ENCODE assay signal across 9 cellular contexts in genomic region chr2:121647396-121647795, GRCh38. TPM values are rescaled to one million over a fixed set of nuclear protein-coding genes. Genes with fewer than 3 reads are reported as not detected.
DNase-seq lines count a peak whose midpoint lies in the region; ATAC-seq and TF ChIP-seq lines count a peak whose summit lies in the region.
"Had no signal": no experiment of that assay in that cellular context is flagged by ENCODE, and none has a peak within 500 bp of the region (broad histone marks: within the 10 kb centered on the region; RNA-seq: fewer than 3 reads in every experiment).

No MANE protein-coding gene starts in this region.

- no peaks in the 10 kb centered on the region for H3K9me3 ChIP-seq in CD4-positive, alpha-beta T cell (ENCODE audit: control insufficient read depth, low read length)
- no peaks in the 10 kb centered on the region for H3K9me3 ChIP-seq in Karpas-422 (ENCODE audit: low read length)

- CTCF ChIA-PET in CD4-positive, alpha-beta T cell (lab: Charles Lee): no interaction called here

- peak overlapping the region; percentile 94 for H3K4me3 ChIP-seq in Karpas-422 (ENCODE audit: low read length)

- no peak for DNase-seq in CD4-positive, alpha-beta T cell
- DNase-seq in Karpas-422 (no peak), neural crest cell (ENCODE audit: low read depth, low spot score) (no peak), NCI-H1694 treated with DMSO at 0.1 percent for 48 hours (lab: John Stamatoyannopoulos, UW) (no peak), NCI-H1930 (lab: John Stamatoyannopoulos, UW) (no peak), NCI-H524 (lab: John Stamatoyannopoulos, UW) (no peak)
- no peak for DNase-seq in stimulated activated naive CD4-positive, alpha-beta T cell treated with Interleukin-2 at 50 U/mL for 16 hours (lab: John Stamatoyannopoulos, UW)
- DNase-seq: caudate nucleus had no signal

- peak overlapping the region; percentile 99 for H3K27ac Mint-ChIP-seq in CD4-positive, alpha-beta T cell
- H3K27ac Mint-ChIP-seq in dendritic cell treated with granulocyte-macrophage colony-stimulating factor and Interleukin-4, amounts not matched to agents 40 ng/mL and 50 ng/mL, for 4 days: no peak overlapping the region
- H3K27ac Mint-ChIP-seq in neural crest cell (ENCODE audit: unreplicated experiment): no peak overlapping the region

- H2AFZ ChIP-seq in Karpas-422 (ENCODE audit: low read length): no peak overlapping the region

- H3K79me2 ChIP-seq in Karpas-422 (ENCODE audit: low read length): peaks cover 67% of the 10 kb centered on the region

- H3K4me1 ChIP-seq in Karpas-422 (ENCODE audit: low read length): peaks cover 44% of the 10 kb centered on the region

- H3K27me3 ChIP-seq in CD4-positive, alpha-beta T cell (ENCODE audit: control insufficient read depth, insufficient read depth, low read length): no peaks in the 10 kb centered on the region
- no peaks in the 10 kb centered on the region for H3K27me3 ChIP-seq in Karpas-422 (ENCODE audit: low read length)

- POLR2A ChIA-PET in CD4-positive, alpha-beta T cell (lab: Charles Lee): interaction anchor here (1.2 to 4.4 kb wide), 4 partner anchors 52 to 117 kb away, joined by 4 to 154 read pairs (median 58); partner anchors contain the start of genes NIFK and RNU4ATAC

- H3K36me3 ChIP-seq in Karpas-422 (ENCODE audit: insufficient read depth, low read length): peaks cover 11% of the 10 kb centered on the region; the same call in 1 of the 2 replicates

- no peak for TF ChIP-seq CTCF in CD4-positive, alpha-beta T cell (IDR thresholded peaks at IDR 0.05)
- TF ChIP-seq CTCF in neural crest cell (conservative IDR thresholded peaks at IDR 0.05): no peak

- intact Hi-C loops in CD4-positive, alpha-beta T cell (cut with DNase I, micrococcal nuclease): loop anchor here (5.0 kb wide), 2 partner anchors 45 to 50 kb away; no protein-coding TSS in a partner anchor
- intact Hi-C loops in dendritic cell treated with granulocyte-macrophage colony-stimulating factor and Interleukin-4, amounts not matched to agents 40 ng/mL and 50 ng/mL, for 4 days (cut with micrococcal nuclease): loop anchor here (5.0 kb wide), 1 partner anchor 35 kb away; no protein-coding TSS in a partner anchor

- no peak for ATAC-seq in CD4-positive, alpha-beta T cell (ENCODE audit: poor library complexity)

- peaks cover 73% of the 10 kb centered on the region for H3K4me1 Mint-ChIP-seq in CD4-positive, alpha-beta T cell (ENCODE audit: low read depth)
- H3K4me1 Mint-ChIP-seq in dendritic cell treated with granulocyte-macrophage colony-stimulating factor and Interleukin-4, amounts not matched to agents 40 ng/mL and 50 ng/mL, for 4 days (ENCODE audit: low read depth): peaks cover 58% of the 10 kb centered on the region
- peaks cover 41% of the 10 kb centered on the region for H3K4me1 Mint-ChIP-seq in neural crest cell

- no peaks in the 10 kb centered on the region for H4K20me1 ChIP-seq in Karpas-422 (ENCODE audit: insufficient read depth, low read depth, low read length)

- H3K27me3 Mint-ChIP-seq in CD4-positive, alpha-beta T cell: peaks cover 4% of the 10 kb centered on the region
- no peaks in the 10 kb centered on the region for H3K27me3 Mint-ChIP-seq in dendritic cell treated with granulocyte-macrophage colony-stimulating factor and Interleukin-4, amounts not matched to agents 40 ng/mL and 50 ng/mL, for 4 days
- H3K27me3 Mint-ChIP-seq in neural crest cell (ENCODE audit: low read depth): no peaks in the 10 kb centered on the region

- peak overlapping the region; percentile 99 for H3K9ac ChIP-seq in Karpas-422 (ENCODE audit: low read length)

- H3K36me3 Mint-ChIP-seq in CD4-positive, alpha-beta T cell (ENCODE audit: low read depth): peaks cover 37% of the 10 kb centered on the region
- H3K36me3 Mint-ChIP-seq in dendritic cell treated with granulocyte-macrophage colony-stimulating factor and Interleukin-4, amounts not matched to agents 40 ng/mL and 50 ng/mL, for 4 days (ENCODE audit: low read depth): peaks cover 29% of the 10 kb centered on the region
- H3K36me3 Mint-ChIP-seq in neural crest cell (ENCODE audit: low read depth): no peaks in the 10 kb centered on the region

- H3K9me2 ChIP-seq in Karpas-422 (replicated peaks; ENCODE audit: insufficient read depth, low read length): no peaks in the 10 kb centered on the region

- peak overlapping the region; percentile 96 for H3K4me2 ChIP-seq in Karpas-422 (ENCODE audit: low read depth, low read length, poor library complexity, severe bottlenecking)

- H3K27ac ChIP-seq in CD4-positive, alpha-beta T cell (ENCODE audit: low read depth, low read length): no peak overlapping the region
- peak overlapping the region; percentile 95; the same call in 1 of the 2 replicates for H3K27ac ChIP-seq in Karpas-422 (ENCODE audit: low read length)

- no peaks in the 10 kb centered on the region for H3K9me3 Mint-ChIP-seq in CD4-positive, alpha-beta T cell
- H3K9me3 Mint-ChIP-seq in dendritic cell treated with granulocyte-macrophage colony-stimulating factor and Interleukin-4, amounts not matched to agents 40 ng/mL and 50 ng/mL, for 4 days: no peaks in the 10 kb centered on the region
- H3K9me3 Mint-ChIP-seq in neural crest cell: no peaks in the 10 kb centered on the region

- H3K4me3 Mint-ChIP-seq in CD4-positive, alpha-beta T cell: peak overlapping the region; percentile 68
- H3K4me3 Mint-ChIP-seq in dendritic cell treated with granulocyte-macrophage colony-stimulating factor and Interleukin-4, amounts not matched to agents 40 ng/mL and 50 ng/mL, for 4 days: peak overlapping the region; percentile 2
- peak overlapping the region; percentile 96 for H3K4me3 Mint-ChIP-seq in neural crest cell

RNA-seq across cellular contexts. Expression of gene CLASP1, which starts 1.9 kb away (rescaled TPM):
- total RNA-seq in CD4-positive, alpha-beta T cell: 10 to 100 TPM; 58.0 to 58.5 TPM
- 80.7 and 102 TPM in 2 replicates for total RNA-seq in Karpas-422 (2014; rRNA removed; shearing (Covaris generic); ENCODE audit: low replicate concordance)
- total RNA-seq in neural crest cell: 85.7 and 95.8 TPM in 2 replicates

Comparison
In these comparisons a context has a peak if more than half of its experiments do, and no peak if none do; other contexts are left out.
1. H3K4me3 Mint-ChIP-seq: peak in every context shown above with its lines; median percentile 96 in neural crest cell; 68 in CD4-positive, alpha-beta T cell; 2 in dendritic cell treated with granulocyte-macrophage colony-stimulating factor and Interleukin-4, amounts not matched to agents 40 ng/mL and 50 ng/mL, for 4 days.